Comparison of ENCODE assay signal across 20 cellular contexts in genomic region chr12:15707516-15708199, GRCh38.
"Had no signal": no experiment of that assay in that cellular context is flagged by ENCODE, and none has a peak within 500 bp of the region (broad histone marks: within the 10 kb centered on the region; RNA-seq: fewer than 3 reads in every experiment).

No MANE protein-coding gene starts in this region.

- H3K27me3 ChIP-seq: dorsolateral prefrontal cortex, heart left ventricle, ovary, right atrium auricular region, sigmoid colon, stomach, transverse colon had no signal

- H3K4me3 ChIP-seq: coronary artery, dorsolateral prefrontal cortex, heart left ventricle, mucosa of descending colon, ovary, right atrium auricular region, sigmoid colon, skin epidermis, stomach, thoracic aorta, transverse colon had no signal

- DNase-seq: dorsolateral prefrontal cortex; effector CD8-positive, alpha-beta T cell; heart left ventricle; hippocampal formation; mucosa of descending colon; naive thymus-derived CD8-positive, alpha-beta T cell; ovary; sigmoid colon; stimulated activated CD4-positive, alpha-beta T cell treated with anti-CD3 and anti-CD28 coated beads, Interleukin-2, amount 100 ng/mL, for 24 hours; stimulated activated CD4-positive, alpha-beta T cell treated with anti-CD3 and anti-CD28 coated beads, Interleukin-4, amount 100 ng/mL, for 4 hours; stimulated activated naive CD4-positive, alpha-beta T cell; stomach; substantia nigra; transverse colon had no signal

- H3K9me3 Mint-ChIP-seq: naive thymus-derived CD8-positive, alpha-beta T cell; neural crest cell had no signal

- H3K4me3 Mint-ChIP-seq: naive thymus-derived CD8-positive, alpha-beta T cell; neural crest cell had no signal

- H3K27ac ChIP-seq: coronary artery, dorsolateral prefrontal cortex, heart left ventricle, right atrium auricular region, sigmoid colon, skin epidermis, thoracic aorta had no signal

- H3K36me3 ChIP-seq: heart left ventricle, ovary, right atrium auricular region, sigmoid colon, stomach, thoracic aorta, transverse colon had no signal

- H3K4me1 Mint-ChIP-seq: naive thymus-derived CD8-positive, alpha-beta T cell had no signal

- ATAC-seq: esophagus mucosa; heart left ventricle; mucosa of descending colon; naive thymus-derived CD8-positive, alpha-beta T cell had no signal

- H3K27ac Mint-ChIP-seq: naive thymus-derived CD8-positive, alpha-beta T cell had no signal

- H3K9me3 ChIP-seq: heart left ventricle, mucosa of descending colon, ovary, right atrium auricular region, sigmoid colon, stomach, thoracic aorta, transverse colon had no signal
